ENCODE assay signal across 21 cellular contexts in the genomic region with DNA sequence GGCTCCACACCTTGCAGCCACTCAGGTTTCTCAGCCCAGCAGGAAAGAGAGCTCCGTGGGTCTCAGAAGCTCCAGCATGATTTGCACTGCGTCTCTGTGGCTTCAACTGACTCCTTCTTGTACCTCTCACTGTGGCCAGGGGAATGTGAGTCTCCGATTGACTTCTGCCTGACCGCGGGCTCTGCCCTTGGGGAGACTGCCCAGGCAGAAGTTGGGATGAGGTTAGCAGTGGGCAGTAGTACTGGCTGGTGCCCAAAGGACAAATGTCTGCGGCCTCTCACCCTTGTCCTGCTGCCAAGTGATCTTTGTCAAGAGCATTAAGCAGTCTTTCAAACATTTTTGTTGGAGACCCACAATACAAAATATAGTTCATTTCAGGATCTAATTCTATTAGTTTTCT. TPM values are rescaled to one million over a fixed set of nuclear protein-coding genes. Genes with fewer than 3 reads are reported as not detected.
"Had no signal": no experiment of that assay in that cellular context is flagged by ENCODE, and none has a peak within 500 bp of the region (broad histone marks: within the 10 kb centered on the region; RNA-seq: fewer than 3 reads in every experiment).

No MANE protein-coding gene starts in this region.

- H3K4me3 ChIP-seq: heart left ventricle, sigmoid colon, stomach, thoracic aorta, transverse colon had no signal

- H3K9me3 ChIP-seq: heart left ventricle, neutrophil, sigmoid colon, stomach, thoracic aorta, transverse colon had no signal

- DNase-seq: effector memory CD4-positive, alpha-beta T cell; heart left ventricle; hippocampal formation; left colon; nephron progenitor cell; sigmoid colon; small intestine; stimulated activated CD4-positive, alpha-beta T cell treated with anti-CD3 and anti-CD28 coated beads, Interleukin-12 subunit alpha, Interleukin-12 subunit beta, amount 100 ng/mL, for 4 hours; stimulated activated naive CD4-positive, alpha-beta T cell; stomach; substantia nigra; transverse colon had no signal

- H3K36me3 ChIP-seq: heart left ventricle, neutrophil, sigmoid colon, stomach, thoracic aorta, transverse colon had no signal

- H3K27me3 ChIP-seq: heart left ventricle, neutrophil, sigmoid colon, stomach, transverse colon had no signal

- H3K4me1 ChIP-seq: heart left ventricle, sigmoid colon, stomach, transverse colon had no signal

- H3K27ac ChIP-seq: heart left ventricle, neutrophil, sigmoid colon, stomach, thoracic aorta, transverse colon had no signal

- ATAC-seq: esophagus mucosa, heart left ventricle, left colon had no signal

RNA-seq across cellular contexts. Expression of a gene that starts 34.4 kb away (rescaled TPM):
- total RNA-seq: fibroblast of lung, frontal cortex, glomerular endothelial cell, osteocyte, pulmonary artery endothelial cell had no signal

RNA-seq across cellular contexts. Expression of a gene that starts 39.7 kb away (rescaled TPM):
- total RNA-seq: esophagus mucosa, frontal cortex, glomerular endothelial cell, osteocyte, pulmonary artery endothelial cell had no signal

RNA-seq across cellular contexts. Expression of a gene that starts 53.7 kb away (rescaled TPM):
- total RNA-seq: glomerular endothelial cell, kidney epithelial cell, pulmonary artery endothelial cell had no signal

RNA-seq across cellular contexts. Expression of a gene that starts 57.4 kb away (rescaled TPM):
- total RNA-seq: frontal cortex, glomerular endothelial cell, kidney epithelial cell had no signal
